Comparison of ENCODE assay signal across 23 cellular contexts in the genomic region with DNA sequence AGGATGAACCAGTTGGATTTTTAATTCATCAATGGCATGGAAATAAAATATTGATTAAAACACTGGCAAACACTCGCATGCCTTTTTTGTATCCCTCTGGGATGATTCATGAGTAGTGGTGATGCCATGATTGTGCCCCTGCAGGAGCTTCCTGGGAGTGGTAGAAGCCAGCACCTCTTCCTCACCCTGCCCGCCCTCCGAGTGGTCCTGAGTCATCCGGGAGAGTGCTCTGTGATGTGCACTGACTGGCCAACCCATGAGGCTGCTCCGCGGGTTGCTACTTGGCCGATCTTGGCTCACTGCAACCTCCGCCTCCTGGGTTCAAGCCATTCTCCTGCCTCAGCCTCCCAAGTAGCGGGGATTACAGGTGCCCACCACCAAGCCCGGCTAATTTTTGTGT. TPM values are rescaled to one million over a fixed set of nuclear protein-coding genes. Genes with fewer than 3 reads are reported as not detected.
"Had no signal": no experiment of that assay in that cellular context is flagged by ENCODE, and none has a peak within 500 bp of the region (broad histone marks: within the 10 kb centered on the region; RNA-seq: fewer than 3 reads in every experiment).

No MANE protein-coding gene starts in this region.

- ATAC-seq: body of pancreas; gastrocnemius medialis; heart right ventricle; pancreas; stimulated activated naive CD8-positive, alpha-beta T cell treated with anti-CD3 and anti-CD28 coated beads, Interleukin-15, amount 100 ng/mL, for 72 hours had no signal

- H3K4me3 ChIP-seq: body of pancreas, gastrocnemius medialis, heart right ventricle, lung, pancreas had no signal

- H3K4me1 ChIP-seq: body of pancreas, gastrocnemius medialis, heart right ventricle, pancreas had no signal

- H3K27me3 ChIP-seq: body of pancreas, gastrocnemius medialis, pancreas had no signal

- H3K9me3 ChIP-seq: body of pancreas, gastrocnemius medialis, pancreas had no signal

- H3K27me3 Mint-ChIP-seq: activated CD4-positive, alpha-beta memory T cell treated with anti-CD3 and anti-CD28 coated beads, Interleukin-2, amount 10 ng/mL, durations not matched to agents 7 days and 5 days; dendritic cell treated with granulocyte-macrophage colony-stimulating factor and Interleukin-4, amounts not matched to agents 40 ng/mL and 50 ng/mL, for 4 days; stimulated activated naive CD8-positive, alpha-beta T cell treated with anti-CD3 and anti-CD28 coated beads, Interleukin-15, amount 100 ng/mL, for 72 hours; type B pancreatic cell had no signal

- H3K4me3 Mint-ChIP-seq: activated CD4-positive, alpha-beta memory T cell treated with anti-CD3 and anti-CD28 coated beads, Interleukin-2, amount 10 ng/mL, durations not matched to agents 7 days and 5 days; activated T-cell treated with anti-CD3 and anti-CD28 coated beads, Interleukin-2, amount 50 U/mL, for 24 hours; dendritic cell treated with granulocyte-macrophage colony-stimulating factor and Interleukin-4, amounts not matched to agents 40 ng/mL and 50 ng/mL, for 4 days; stimulated activated naive CD8-positive, alpha-beta T cell treated with anti-CD3 and anti-CD28 coated beads, Interleukin-15, amount 100 ng/mL, for 72 hours; type B pancreatic cell had no signal

- H3K36me3 ChIP-seq: gastrocnemius medialis, heart right ventricle, pancreas, WERI-Rb-1 had no signal

- DNase-seq: activated CD4-positive, alpha-beta memory T cell treated with anti-CD3 and anti-CD28 coated beads, Interleukin-2, amount 10 ng/mL, durations not matched to agents 7 days and 5 days; activated effector memory CD4-positive, alpha-beta T cell treated with Interleukin-2 at 50 U/mL for 16 hours; activated naive CD4-positive, alpha-beta T cell treated with anti-CD3 and anti-CD28 coated beads, Interleukin-2, amount 50 U/mL, for 16 hours; activated T-cell treated with anti-CD3 and anti-CD28 coated beads, Interleukin-2, amount 50 U/mL, for 24 hours; amygdala; body of pancreas; cerebellar nuclear complex; effector memory CD4-positive, alpha-beta T cell; gastrocnemius medialis; heart right ventricle; midbrain; pancreas; stimulated activated CD4-positive, alpha-beta T cell treated with anti-CD3 and anti-CD28 coated beads, Interleukin-1b, Interleukin-23, amount 100 ng/mL, for 48 hours; stimulated activated naive CD8-positive, alpha-beta T cell treated with anti-CD3 and anti-CD28 coated beads, Interleukin-15, amount 100 ng/mL, for 72 hours; T1000; WERI-Rb-1 had no signal

- H3K27ac ChIP-seq: body of pancreas, gastrocnemius medialis, heart right ventricle, pancreas, WERI-Rb-1 had no signal

- H3K27ac Mint-ChIP-seq: activated CD4-positive, alpha-beta memory T cell treated with anti-CD3 and anti-CD28 coated beads, Interleukin-2, amount 10 ng/mL, durations not matched to agents 7 days and 5 days; dendritic cell treated with granulocyte-macrophage colony-stimulating factor and Interleukin-4, amounts not matched to agents 40 ng/mL and 50 ng/mL, for 4 days; type B pancreatic cell had no signal

- H3K36me3 Mint-ChIP-seq: type B pancreatic cell had no signal

RNA-seq across cellular contexts. Expression of a gene that starts 27.4 kb away (rescaled TPM):
- total RNA-seq: body of pancreas, gastrocnemius medialis, heart right ventricle, lung, myocyte, pancreas, renal cortical epithelial cell, temporal lobe had no signal
- polyA plus RNA-seq: heart right ventricle, lung, neural cell, pancreas had no signal
